In the genomic region with DNA sequence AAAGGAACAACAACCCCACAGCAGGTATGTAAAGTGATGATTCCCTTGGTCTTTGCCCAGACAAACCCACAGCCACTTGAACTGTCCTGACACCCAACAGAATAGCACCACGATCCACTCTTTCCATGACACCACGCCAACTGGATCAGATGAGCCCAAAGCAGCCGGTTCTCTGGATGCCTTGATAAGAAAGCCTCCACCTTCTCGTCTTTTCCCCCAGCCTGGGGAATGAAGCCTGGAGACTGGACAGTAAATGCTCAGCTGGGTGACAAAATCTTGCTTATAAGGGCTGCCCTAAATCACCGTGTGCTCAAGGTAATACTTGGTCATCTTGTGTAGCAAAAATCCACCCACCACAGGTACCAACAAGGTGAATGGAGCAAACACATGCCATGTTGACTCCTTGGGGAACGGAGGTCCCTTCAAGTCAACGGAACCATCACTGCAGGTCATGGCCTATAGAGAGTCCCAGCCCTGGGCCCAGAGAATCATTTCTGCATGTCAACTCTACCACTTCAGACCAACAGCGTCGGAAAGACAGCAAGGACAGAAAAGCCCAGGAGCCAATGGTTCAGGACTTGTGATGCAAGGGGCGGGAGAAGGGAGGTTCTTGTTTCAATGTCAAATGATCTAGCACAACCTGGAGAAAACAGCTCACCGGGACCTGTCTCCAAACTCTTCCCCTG, we compare ENCODE assay signal across 1 cellular context.
A peak's percentile ranks its signal among the peaks of the same experiment; 100 is the strongest.
TF ChIP-seq lines count a peak whose summit lies in the region.

No MANE protein-coding gene starts in this region.

TF ChIP-seq in K562, 482 proteins besides CTCF, POLR2A, EP300 and RAD21 (continued from another document):
- TF ChIP-seq SRSF9 (IDR thresholded peaks at IDR 0.05; ENCODE audit: borderline replicate concordance, low read depth, low read length) (no peak), CBFA2T3 (IDR thresholded peaks at IDR 0.05) (peak; percentile 18; the same call in 1 of the 2 replicates), FUS (optimal IDR thresholded peaks at IDR 0.05; ENCODE audit: low read depth, low read length) (no peak), ZEB2 (IDR thresholded peaks at IDR 0.05) (no peak), SNIP1 (IDR thresholded peaks at IDR 0.05; ENCODE audit: low read depth) (no peak), POLR2G (IDR thresholded peaks at IDR 0.05; ENCODE audit: low read depth, low read length) (no peak)
- TF ChIP-seq, protein P1, sequence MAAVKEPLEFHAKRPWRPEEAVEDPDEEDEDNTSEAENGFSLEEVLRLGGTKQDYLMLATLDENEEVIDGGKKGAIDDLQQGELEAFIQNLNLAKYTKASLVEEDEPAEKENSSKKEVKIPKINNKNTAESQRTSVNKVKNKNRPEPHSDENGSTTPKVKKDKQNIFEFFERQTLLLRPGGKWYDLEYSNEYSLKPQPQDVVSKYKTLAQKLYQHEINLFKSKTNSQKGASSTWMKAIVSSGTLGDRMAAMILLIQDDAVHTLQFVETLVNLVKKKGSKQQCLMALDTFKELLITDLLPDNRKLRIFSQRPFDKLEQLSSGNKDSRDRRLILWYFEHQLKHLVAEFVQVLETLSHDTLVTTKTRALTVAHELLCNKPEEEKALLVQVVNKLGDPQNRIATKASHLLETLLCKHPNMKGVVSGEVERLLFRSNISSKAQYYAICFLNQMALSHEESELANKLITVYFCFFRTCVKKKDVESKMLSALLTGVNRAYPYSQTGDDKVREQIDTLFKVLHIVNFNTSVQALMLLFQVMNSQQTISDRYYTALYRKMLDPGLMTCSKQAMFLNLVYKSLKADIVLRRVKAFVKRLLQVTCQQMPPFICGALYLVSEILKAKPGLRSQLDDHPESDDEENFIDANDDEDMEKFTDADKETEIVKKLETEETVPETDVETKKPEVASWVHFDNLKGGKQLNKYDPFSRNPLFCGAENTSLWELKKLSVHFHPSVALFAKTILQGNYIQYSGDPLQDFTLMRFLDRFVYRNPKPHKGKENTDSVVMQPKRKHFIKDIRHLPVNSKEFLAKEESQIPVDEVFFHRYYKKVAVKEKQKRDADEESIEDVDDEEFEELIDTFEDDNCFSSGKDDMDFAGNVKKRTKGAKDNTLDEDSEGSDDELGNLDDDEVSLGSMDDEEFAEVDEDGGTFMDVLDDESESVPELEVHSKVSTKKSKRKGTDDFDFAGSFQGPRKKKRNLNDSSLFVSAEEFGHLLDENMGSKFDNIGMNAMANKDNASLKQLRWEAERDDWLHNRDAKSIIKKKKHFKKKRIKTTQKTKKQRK (IDR thresholded peaks at IDR 0.05; ENCODE audit: borderline replicate concordance, low read depth, low read length): no peak
- TF ChIP-seq, protein P2, sequence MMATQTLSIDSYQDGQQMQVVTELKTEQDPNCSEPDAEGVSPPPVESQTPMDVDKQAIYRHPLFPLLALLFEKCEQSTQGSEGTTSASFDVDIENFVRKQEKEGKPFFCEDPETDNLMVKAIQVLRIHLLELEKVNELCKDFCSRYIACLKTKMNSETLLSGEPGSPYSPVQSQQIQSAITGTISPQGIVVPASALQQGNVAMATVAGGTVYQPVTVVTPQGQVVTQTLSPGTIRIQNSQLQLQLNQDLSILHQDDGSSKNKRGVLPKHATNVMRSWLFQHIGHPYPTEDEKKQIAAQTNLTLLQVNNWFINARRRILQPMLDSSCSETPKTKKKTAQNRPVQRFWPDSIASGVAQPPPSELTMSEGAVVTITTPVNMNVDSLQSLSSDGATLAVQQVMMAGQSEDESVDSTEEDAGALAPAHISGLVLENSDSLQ (IDR thresholded peaks at IDR 0.05): peak; percentile 39; the same call in 1 of the 2 replicates
